In the genomic region with DNA sequence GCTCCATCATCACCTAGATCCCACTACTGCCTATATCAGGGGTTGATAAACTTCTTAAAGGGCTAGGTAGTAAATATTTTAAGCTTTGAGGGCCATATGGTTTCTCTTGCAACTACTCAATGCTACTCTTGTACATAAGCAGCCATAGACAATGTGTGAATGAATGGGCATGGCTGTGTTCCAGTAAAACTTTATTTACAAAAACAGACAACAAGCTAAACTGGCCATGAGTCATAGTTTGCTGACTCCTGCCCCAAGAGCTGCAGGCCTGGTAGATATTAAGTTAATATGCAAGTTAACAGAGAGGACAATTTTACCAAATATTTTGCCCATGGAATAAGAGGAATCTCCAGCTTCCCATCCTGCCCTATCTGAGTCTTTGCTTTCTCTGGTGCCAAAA, we compare ENCODE assay signal across 1 cellular context.
TF ChIP-seq lines count a peak whose summit lies in the region.

No MANE protein-coding gene starts in this region.

TF ChIP-seq in K562, 482 proteins besides CTCF, POLR2A, EP300 and RAD21 (continued from another document):
- TF ChIP-seq, protein P1, sequence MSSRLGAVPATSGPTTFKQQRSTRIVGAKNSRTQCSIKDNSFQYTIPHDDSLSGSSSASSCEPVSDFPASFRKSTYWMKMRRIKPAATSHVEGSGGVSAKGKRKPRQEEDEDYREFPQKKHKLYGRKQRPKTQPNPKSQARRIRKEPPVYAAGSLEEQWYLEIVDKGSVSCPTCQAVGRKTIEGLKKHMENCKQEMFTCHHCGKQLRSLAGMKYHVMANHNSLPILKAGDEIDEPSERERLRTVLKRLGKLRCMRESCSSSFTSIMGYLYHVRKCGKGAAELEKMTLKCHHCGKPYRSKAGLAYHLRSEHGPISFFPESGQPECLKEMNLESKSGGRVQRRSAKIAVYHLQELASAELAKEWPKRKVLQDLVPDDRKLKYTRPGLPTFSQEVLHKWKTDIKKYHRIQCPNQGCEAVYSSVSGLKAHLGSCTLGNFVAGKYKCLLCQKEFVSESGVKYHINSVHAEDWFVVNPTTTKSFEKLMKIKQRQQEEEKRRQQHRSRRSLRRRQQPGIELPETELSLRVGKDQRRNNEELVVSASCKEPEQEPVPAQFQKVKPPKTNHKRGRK (tag; IDR thresholded peaks at IDR 0.05), result no peak
- TF ChIP-seq TRIM28 (IDR thresholded peaks at IDR 0.05), result no peak
TF ChIP-seq in K562: peak in this region for 4.
